Comparison of ENCODE assay signal across 9 cellular contexts in the genomic region with DNA sequence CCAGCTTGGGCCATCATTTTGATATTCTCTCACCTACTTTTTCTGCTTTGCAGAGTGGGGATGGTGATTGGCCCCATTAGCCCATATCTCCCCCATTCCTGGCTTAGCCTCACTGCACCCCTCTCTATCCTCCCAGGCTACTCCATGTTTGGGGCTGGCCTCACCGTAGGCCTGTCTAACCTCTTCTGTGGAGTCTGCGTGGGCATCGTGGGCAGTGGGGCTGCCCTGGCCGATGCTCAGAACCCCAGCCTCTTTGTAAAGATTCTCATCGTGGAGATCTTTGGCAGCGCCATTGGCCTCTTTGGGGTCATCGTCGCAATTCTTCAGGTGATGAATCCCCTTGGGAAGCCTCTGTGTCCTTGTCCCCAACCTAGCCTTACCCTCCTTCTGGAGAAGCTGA. TPM values are rescaled to one million over a fixed set of nuclear protein-coding genes. Genes with fewer than 3 reads are reported as not detected.
DNase-seq lines count a peak whose midpoint lies in the region; ATAC-seq and TF ChIP-seq lines count a peak whose summit lies in the region.
"Had no signal": no experiment of that assay in that cellular context is flagged by ENCODE, and none has a peak within 500 bp of the region (broad histone marks: within the 10 kb centered on the region; RNA-seq: fewer than 3 reads in every experiment).

No MANE protein-coding gene starts in this region.

- ATAC-seq in DND-41 (ENCODE audit: insufficient read depth, low read depth) (no peak), HG02610 (IDR thresholded peaks at IDR 0.05; ENCODE audit: unreplicated experiment) (no peak)
- no peak for ATAC-seq in activated naive CD8-positive, alpha-beta T cell treated with anti-CD3 and anti-CD28 coated beads, Interleukin-2, amount 50 U/mL, for 24 hours
- ATAC-seq in naive thymus-derived CD8-positive, alpha-beta T cell = no peak

- H3K9ac ChIP-seq in BLaER1 (peak overlapping the region; percentile 96; the same call in 1 of the 2 replicates), DND-41 (ENCODE audit: low read depth, low read length) (no peak overlapping the region)

- peaks cover 53% of the 10 kb centered on the region for H3K36me3 ChIP-seq in BLaER1
- peaks cover 37% of the 10 kb centered on the region for H3K36me3 ChIP-seq in DND-41 (ENCODE audit: insufficient read depth, low read length)

- DNase-seq in DND-41 (no peak), HCEC 1CT (no peak), NK-92 (lab: John Stamatoyannopoulos, UW; ENCODE audit: unreplicated experiment) (no peak)
- no peak for DNase-seq in activated naive CD8-positive, alpha-beta T cell treated with anti-CD3 and anti-CD28 coated beads, Interleukin-2, amount 50 U/mL, for 24 hours
- DNase-seq in naive thymus-derived CD8-positive, alpha-beta T cell = no peak
- DNase-seq: cerebellar nuclear complex, islet precursor cell had no signal

- peak overlapping the region; percentile 86 for H3K4me3 Mint-ChIP-seq in activated naive CD8-positive, alpha-beta T cell treated with anti-CD3 and anti-CD28 coated beads, Interleukin-2, amount 50 U/mL, for 24 hours
- H3K4me3 Mint-ChIP-seq in naive thymus-derived CD8-positive, alpha-beta T cell = peak overlapping the region; percentile 30 to 97 (median 88)

- TF ChIP-seq CTCF in DND-41 (IDR thresholded peaks at IDR 0.05; ENCODE audit: borderline replicate concordance, extremely low read depth, low read length, poor library complexity, severe bottlenecking) = no peak

- H3K27ac Mint-ChIP-seq in activated naive CD8-positive, alpha-beta T cell treated with anti-CD3 and anti-CD28 coated beads, Interleukin-2, amount 50 U/mL, for 24 hours = no peak overlapping the region
- H3K27ac Mint-ChIP-seq in naive thymus-derived CD8-positive, alpha-beta T cell = peak overlapping the region in 3 of 10 donors; percentile 34 to 43 (median 43)

- H3K79me2 ChIP-seq in DND-41 (ENCODE audit: insufficient read depth, low read length) = peaks cover 24% of the 10 kb centered on the region

- H3K4me3 ChIP-seq in BLaER1 = peak overlapping the region; percentile 93; the same call in 1 of the 2 replicates
- peak overlapping the region in 1 of 2 experiments; percentile 70; a peak in 1 of 4 replicates for H3K4me3 ChIP-seq in DND-41 (ENCODE audit: low read depth in 1 of 2, low read length in 2 of 2)

- peaks cover 62% of the 10 kb centered on the region for H3K4me1 ChIP-seq in BLaER1
- peaks cover 47% of the 10 kb centered on the region for H3K4me1 ChIP-seq in DND-41 (ENCODE audit: insufficient read depth, low read length)

- peaks cover 56% of the 10 kb centered on the region for H3K4me1 Mint-ChIP-seq in activated naive CD8-positive, alpha-beta T cell treated with anti-CD3 and anti-CD28 coated beads, Interleukin-2, amount 50 U/mL, for 24 hours
- H3K4me1 Mint-ChIP-seq in naive thymus-derived CD8-positive, alpha-beta T cell = peaks cover 37 to 60% (median 53%) of the 10 kb centered on the region in 4 donors

- H4K20me1 ChIP-seq in BLaER1 (peaks cover 56% of the 10 kb centered on the region), DND-41 (ENCODE audit: insufficient read depth, low read length) (peaks cover 30% of the 10 kb centered on the region)

- no peak overlapping the region for H2AFZ ChIP-seq in DND-41 (ENCODE audit: low read depth, low read length)

- POLR2A ChIA-PET in naive thymus-derived CD8-positive, alpha-beta T cell (lab: Charles Lee) = interaction anchor here (1.3 kb wide), 1 partner anchor 15 kb away, joined by 4 read pairs; no protein-coding TSS in a partner anchor

- no peaks in the 10 kb centered on the region for H3K9me3 Mint-ChIP-seq in activated naive CD8-positive, alpha-beta T cell treated with anti-CD3 and anti-CD28 coated beads, Interleukin-2, amount 50 U/mL, for 24 hours
- no peaks in the 10 kb centered on the region for H3K9me3 Mint-ChIP-seq in naive thymus-derived CD8-positive, alpha-beta T cell

- H3K27me3 Mint-ChIP-seq in activated naive CD8-positive, alpha-beta T cell treated with anti-CD3 and anti-CD28 coated beads, Interleukin-2, amount 50 U/mL, for 24 hours = peaks cover 2% of the 10 kb centered on the region
- peaks cover 3 to 19% (median 11%) of the 10 kb centered on the region in 5 donors for H3K27me3 Mint-ChIP-seq in naive thymus-derived CD8-positive, alpha-beta T cell

- H3K36me3 Mint-ChIP-seq in activated naive CD8-positive, alpha-beta T cell treated with anti-CD3 and anti-CD28 coated beads, Interleukin-2, amount 50 U/mL, for 24 hours (ENCODE audit: low read depth) = peaks cover 43% of the 10 kb centered on the region
- H3K36me3 Mint-ChIP-seq in naive thymus-derived CD8-positive, alpha-beta T cell = peaks cover 0 to 34% (median 11%) of the 10 kb centered on the region in 3 donors

- H3K27ac ChIP-seq in BLaER1 = no peak overlapping the region
- no peak overlapping the region for H3K27ac ChIP-seq in DND-41 (ENCODE audit: low read length)

- H3K27me3 ChIP-seq in BLaER1 = no peaks in the 10 kb centered on the region
- peaks cover 7% of the 10 kb centered on the region for H3K27me3 ChIP-seq in DND-41 (ENCODE audit: insufficient read depth, low read length, poor library complexity)

- H3K4me2 ChIP-seq in BLaER1 (peak overlapping the region; percentile 94), DND-41 (ENCODE audit: insufficient read depth, low read length) (peak overlapping the region; percentile 74)

- no peaks in the 10 kb centered on the region for H3K9me3 ChIP-seq in BLaER1
- H3K9me3 ChIP-seq in DND-41 (ENCODE audit: insufficient read depth, low read length, severe bottlenecking) = no peaks in the 10 kb centered on the region

RNA-seq across cellular contexts. Expression of gene B4GALT2, which starts 2.1 kb away (rescaled TPM):
- total RNA-seq in naive thymus-derived CD8-positive, alpha-beta T cell = under 1 TPM; 0.38 to 0.83 TPM
- under 1 TPM in 2 of 3 donors, not detected in 1; 0.11 to 0.25 TPM for polyA plus RNA-seq in naive thymus-derived CD8-positive, alpha-beta T cell

RNA-seq across cellular contexts. Expression of gene ATP6V0B, which starts 2.1 kb away (rescaled TPM):
- 10 to 100 TPM; 55.8 to 59.6 TPM for total RNA-seq in naive thymus-derived CD8-positive, alpha-beta T cell
- 100 to 1,000 TPM; 149 to 213 (median 166) TPM for polyA plus RNA-seq in naive thymus-derived CD8-positive, alpha-beta T cell

RNA-seq across cellular contexts. Expression of gene DPH2, which starts 7.1 kb away (rescaled TPM):
- 10 to 100 TPM; 34.5 to 37.7 TPM for total RNA-seq in naive thymus-derived CD8-positive, alpha-beta T cell
- polyA plus RNA-seq in naive thymus-derived CD8-positive, alpha-beta T cell = 10 to 100 TPM; 30.2 to 40.4 (median 35.7) TPM

RNA-seq across cellular contexts. Expression of gene CCDC24, which starts 14.5 kb away (rescaled TPM):
- 1 to 10 TPM; 1.9 to 2.5 TPM for total RNA-seq in naive thymus-derived CD8-positive, alpha-beta T cell
- polyA plus RNA-seq in naive thymus-derived CD8-positive, alpha-beta T cell = under 1 TPM in 2 of 3 donors, not detected in 1; 0.29 to 0.61 TPM

RNA-seq across cellular contexts. Expression of gene IPO13, which starts 30.1 kb away (rescaled TPM):
- 10 to 100 TPM; 20.5 to 24.1 TPM for total RNA-seq in naive thymus-derived CD8-positive, alpha-beta T cell
- polyA plus RNA-seq in naive thymus-derived CD8-positive, alpha-beta T cell = 10 to 100 TPM; 13.8 to 14.5 (median 14.4) TPM
